In genomic region chr12:11673666-11674464, GRCh38 we compare ENCODE assay signal across 1 cellular context.
TF ChIP-seq lines count a peak whose summit lies in the region.

No MANE protein-coding gene starts in this region.

TF ChIP-seq in H1, 55 proteins besides CTCF, POLR2A, EP300 and RAD21:
- TF ChIP-seq RBBP5 (IDR thresholded peaks at IDR 0.05; ENCODE audit: borderline replicate concordance, low read depth, low read length): no peak
- no peak for TF ChIP-seq USF2 (IDR thresholded peaks at IDR 0.05; ENCODE audit: low read length)
- TF ChIP-seq TAF1 (IDR thresholded peaks at IDR 0.05; ENCODE audit: low read depth, low read length): no peak
- TF ChIP-seq KDM1A (IDR thresholded peaks at IDR 0.05; ENCODE audit: borderline replicate concordance, low read length): no peak
- TF ChIP-seq SP2 (IDR thresholded peaks at IDR 0.05; ENCODE audit: low read length): no peak
- TF ChIP-seq BCL11A (IDR thresholded peaks at IDR 0.05; ENCODE audit: low read depth in 2 of 2, low read length in 2 of 2): no peak
- TF ChIP-seq RFX5 (IDR thresholded peaks at IDR 0.05; ENCODE audit: borderline replicate concordance, low read depth, low read length): no peak
- TF ChIP-seq SP4 (IDR thresholded peaks at IDR 0.05; ENCODE audit: low read length): no peak
- no peak for TF ChIP-seq E2F6 (IDR thresholded peaks at IDR 0.05)
